28 cellular contexts compared by ENCODE assay signal in genomic region chr5:10832421-10832820, GRCh38.
"Had no signal": no experiment of that assay in that cellular context is flagged by ENCODE, and none has a peak within 500 bp of the region (broad histone marks: within the 10 kb centered on the region; RNA-seq: fewer than 3 reads in every experiment).

No MANE protein-coding gene starts in this region.

- H3K4me1 ChIP-seq: psoas muscle, suprapubic skin, transverse colon had no signal

- H3K9me3 ChIP-seq: esophagus squamous epithelium, heart right ventricle, left lung, ovary, psoas muscle, suprapubic skin, transverse colon had no signal

- H3K27me3 ChIP-seq: esophagus squamous epithelium, heart right ventricle, left lung, ovary, suprapubic skin, transverse colon had no signal

- H3K36me3 Mint-ChIP-seq: naive thymus-derived CD8-positive, alpha-beta T cell; stimulated activated naive B cell treated with anti-CD40 and anti-IgM and Interleukin-4, amounts not matched to agents 10 μg/mL and 1 μg/mL and 100 μg/mL, for 72 hours had no signal

- DNase-seq: cortex of kidney; effector memory CD8-positive, alpha-beta T cell; erythroblast; esophagus squamous epithelium; foreskin melanocyte; glutamatergic neuron; heart right ventricle; hippocampal formation; left cardiac atrium; left lung; mesendoderm; midbrain; naive thymus-derived CD8-positive, alpha-beta T cell; nephron progenitor cell; nucleus accumbens; ovary; posterior cingulate gyrus; psoas muscle; right cardiac atrium; stimulated activated CD4-positive, alpha-beta T cell treated with anti-CD3 and anti-CD28 coated beads, Interleukin-15, amount 100 ng/mL, for 24 hours; stimulated activated CD4-positive, alpha-beta T cell treated with anti-CD3 and anti-CD28 coated beads, Interleukin-2, amount 100 ng/mL, for 48 hours; stimulated activated naive B cell treated with anti-CD40 and anti-IgM and Interleukin-4, amounts not matched to agents 10 μg/mL and 1 μg/mL and 100 μg/mL, for 72 hours; transverse colon had no signal

- ATAC-seq: effector memory CD8-positive, alpha-beta T cell; heart right ventricle; naive thymus-derived CD8-positive, alpha-beta T cell; psoas muscle; right cardiac atrium; stimulated activated naive B cell treated with anti-CD40 and anti-IgM and Interleukin-4, amounts not matched to agents 10 μg/mL and 1 μg/mL and 100 μg/mL, for 72 hours had no signal

- H3K36me3 ChIP-seq: esophagus squamous epithelium, heart right ventricle, left lung, ovary, suprapubic skin, transverse colon had no signal

- H3K4me1 Mint-ChIP-seq: naive thymus-derived CD8-positive, alpha-beta T cell; stimulated activated naive B cell treated with anti-CD40 and anti-IgM and Interleukin-4, amounts not matched to agents 10 μg/mL and 1 μg/mL and 100 μg/mL, for 72 hours had no signal

- FAIRE-seq: endometrium, islet of Langerhans had no signal

- H3K27ac ChIP-seq: heart right ventricle, psoas muscle, skin epidermis, suprapubic skin had no signal

- H3K27ac Mint-ChIP-seq: effector memory CD8-positive, alpha-beta T cell; naive thymus-derived CD8-positive, alpha-beta T cell; stimulated activated naive B cell treated with anti-CD40 and anti-IgM and Interleukin-4, amounts not matched to agents 10 μg/mL and 1 μg/mL and 100 μg/mL, for 72 hours; stimulated activated naive CD8-positive, alpha-beta T cell treated with anti-CD3 and anti-CD28 coated beads, Interleukin-15, Interleukin-2, amounts not matched to agents 100 ng/mL and 50 ng/mL, for 24 hours had no signal

- H3K4me3 Mint-ChIP-seq: effector memory CD8-positive, alpha-beta T cell; naive thymus-derived CD8-positive, alpha-beta T cell; nephron progenitor cell; stimulated activated naive B cell treated with anti-CD40 and anti-IgM and Interleukin-4, amounts not matched to agents 10 μg/mL and 1 μg/mL and 100 μg/mL, for 72 hours; stimulated activated naive CD8-positive, alpha-beta T cell treated with anti-CD3 and anti-CD28 coated beads, Interleukin-15, Interleukin-2, amounts not matched to agents 100 ng/mL and 50 ng/mL, for 24 hours had no signal

- H3K4me3 ChIP-seq: esophagus squamous epithelium, heart right ventricle, left lung, ovary, psoas muscle, skin epidermis, suprapubic skin, transverse colon had no signal

- H3K9me3 Mint-ChIP-seq: effector memory CD8-positive, alpha-beta T cell; naive thymus-derived CD8-positive, alpha-beta T cell; nephron progenitor cell; stimulated activated naive B cell treated with anti-CD40 and anti-IgM and Interleukin-4, amounts not matched to agents 10 μg/mL and 1 μg/mL and 100 μg/mL, for 72 hours; stimulated activated naive CD8-positive, alpha-beta T cell treated with anti-CD3 and anti-CD28 coated beads, Interleukin-15, Interleukin-2, amounts not matched to agents 100 ng/mL and 50 ng/mL, for 24 hours had no signal
